ENCODE assay signal across 24 cellular contexts in the genomic region with DNA sequence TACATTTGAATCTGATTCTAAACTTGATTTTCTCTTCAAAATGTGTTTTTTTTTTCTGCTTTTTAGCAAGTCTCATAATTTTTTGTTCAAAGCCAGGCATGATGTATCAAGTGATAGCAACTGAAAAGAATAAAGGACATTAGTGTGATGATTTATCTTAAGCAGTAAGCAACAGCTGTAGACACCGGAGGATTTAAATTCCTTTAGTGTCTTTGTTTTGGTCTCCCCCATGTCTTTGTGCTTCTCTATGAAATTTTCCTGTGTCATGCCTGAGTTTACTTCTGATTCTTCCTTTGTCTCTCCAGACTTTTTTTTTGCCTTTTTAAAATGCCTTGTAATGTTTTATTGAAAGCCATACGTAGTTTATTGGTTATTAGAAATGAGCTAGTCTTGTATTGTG.
"Had no signal": no experiment of that assay in that cellular context is flagged by ENCODE, and none has a peak within 500 bp of the region (broad histone marks: within the 10 kb centered on the region; RNA-seq: fewer than 3 reads in every experiment).

No MANE protein-coding gene starts in this region.

- H3K4me1 Mint-ChIP-seq: activated naive CD4-positive, alpha-beta T cell treated with anti-CD3 and anti-CD28 coated beads, Interleukin-2, amount 50 U/mL, for 24 hours; activated naive CD8-positive, alpha-beta T cell treated with anti-CD3 and anti-CD28 coated beads, Interleukin-2, amount 50 U/mL, for 24 hours; stimulated activated naive B cell treated with anti-CD40 and anti-IgM and Interleukin-4, amounts not matched to agents 10 μg/mL and 1 μg/mL and 100 μg/mL, for 72 hours; T-helper 17 cell; WTC11 had no signal

- H3K27ac Mint-ChIP-seq: activated CD8-positive, alpha-beta T cell treated with anti-CD3 and anti-CD28 coated beads for 36 hours; activated naive CD4-positive, alpha-beta T cell treated with anti-CD3 and anti-CD28 coated beads, Interleukin-2, amount 50 U/mL, for 24 hours; activated naive CD8-positive, alpha-beta T cell treated with anti-CD3 and anti-CD28 coated beads, Interleukin-2, amount 50 U/mL, for 24 hours; activated T-helper 2 cell treated with anti-CD3 and anti-CD28 coated beads, Interferon-gamma antibody, Interleukin-2, Interleukin-4, amounts not matched to agents 10 μg/mL and 5 μg/mL and 100 μg/mL, durations not matched to agents 14 hours and 24 hours and 36 hours; natural killer cell; progenitor cell of endocrine pancreas; stimulated activated naive B cell treated with anti-CD40 and anti-IgM and Interleukin-4, amounts not matched to agents 10 μg/mL and 1 μg/mL and 100 μg/mL, for 72 hours; T-helper 17 cell; WTC11 had no signal

- H3K36me3 Mint-ChIP-seq: activated naive CD4-positive, alpha-beta T cell treated with anti-CD3 and anti-CD28 coated beads, Interleukin-2, amount 50 U/mL, for 24 hours; stimulated activated naive B cell treated with anti-CD40 and anti-IgM and Interleukin-4, amounts not matched to agents 10 μg/mL and 1 μg/mL and 100 μg/mL, for 72 hours had no signal

- DNase-seq: activated CD4-positive, alpha-beta T cell treated with anti-CD3 and anti-CD28 coated beads for 1 hour; activated CD4-positive, alpha-beta T cell treated with anti-CD3 and anti-CD28 coated beads, Interleukin-2, amount 50 U/mL, for 1 hour; activated CD8-positive, alpha-beta T cell treated with anti-CD3 and anti-CD28 coated beads for 36 hours; activated naive CD8-positive, alpha-beta T cell treated with anti-CD3 and anti-CD28 coated beads, Interleukin-2, amount 50 U/mL, for 24 hours; activated T-cell treated with anti-CD3 and anti-CD28 coated beads, Interleukin-2, amount 50 U/mL, for 4 hours; amygdala; central memory CD4-positive, alpha-beta T cell; foreskin melanocyte; left ventricle myocardium inferior; natural killer cell; ovary; right lobe of liver; stimulated activated CD4-positive, alpha-beta T cell treated with anti-CD3 and anti-CD28 coated beads, Interleukin-1b, Interleukin-23, amount 100 ng/mL, for 48 hours; stimulated activated CD4-positive, alpha-beta T cell treated with anti-CD3 and anti-CD28 coated beads, Interleukin-4, amount 100 ng/mL, for 4 hours; stimulated activated naive B cell treated with anti-CD40 and anti-IgM and Interleukin-4, amounts not matched to agents 10 μg/mL and 1 μg/mL and 100 μg/mL, for 72 hours; stomach; T-helper 17 cell; thyroid gland; upper lobe of left lung had no signal

- FAIRE-seq: islet of Langerhans had no signal

- H3K27me3 Mint-ChIP-seq: activated CD8-positive, alpha-beta T cell treated with anti-CD3 and anti-CD28 coated beads for 36 hours; activated naive CD4-positive, alpha-beta T cell treated with anti-CD3 and anti-CD28 coated beads, Interleukin-2, amount 50 U/mL, for 24 hours; activated naive CD8-positive, alpha-beta T cell treated with anti-CD3 and anti-CD28 coated beads, Interleukin-2, amount 50 U/mL, for 24 hours; progenitor cell of endocrine pancreas; stimulated activated naive B cell treated with anti-CD40 and anti-IgM and Interleukin-4, amounts not matched to agents 10 μg/mL and 1 μg/mL and 100 μg/mL, for 72 hours; T-helper 17 cell had no signal

- H3K4me3 Mint-ChIP-seq: activated CD8-positive, alpha-beta T cell treated with anti-CD3 and anti-CD28 coated beads for 36 hours; activated naive CD4-positive, alpha-beta T cell treated with anti-CD3 and anti-CD28 coated beads, Interleukin-2, amount 50 U/mL, for 24 hours; activated naive CD8-positive, alpha-beta T cell treated with anti-CD3 and anti-CD28 coated beads, Interleukin-2, amount 50 U/mL, for 24 hours; activated T-cell treated with anti-CD3 and anti-CD28 coated beads, Interleukin-2, amount 50 U/mL, for 4 hours; natural killer cell; stimulated activated naive B cell treated with anti-CD40 and anti-IgM and Interleukin-4, amounts not matched to agents 10 μg/mL and 1 μg/mL and 100 μg/mL, for 72 hours; T-helper 17 cell; WTC11 had no signal
